In the genomic region with DNA sequence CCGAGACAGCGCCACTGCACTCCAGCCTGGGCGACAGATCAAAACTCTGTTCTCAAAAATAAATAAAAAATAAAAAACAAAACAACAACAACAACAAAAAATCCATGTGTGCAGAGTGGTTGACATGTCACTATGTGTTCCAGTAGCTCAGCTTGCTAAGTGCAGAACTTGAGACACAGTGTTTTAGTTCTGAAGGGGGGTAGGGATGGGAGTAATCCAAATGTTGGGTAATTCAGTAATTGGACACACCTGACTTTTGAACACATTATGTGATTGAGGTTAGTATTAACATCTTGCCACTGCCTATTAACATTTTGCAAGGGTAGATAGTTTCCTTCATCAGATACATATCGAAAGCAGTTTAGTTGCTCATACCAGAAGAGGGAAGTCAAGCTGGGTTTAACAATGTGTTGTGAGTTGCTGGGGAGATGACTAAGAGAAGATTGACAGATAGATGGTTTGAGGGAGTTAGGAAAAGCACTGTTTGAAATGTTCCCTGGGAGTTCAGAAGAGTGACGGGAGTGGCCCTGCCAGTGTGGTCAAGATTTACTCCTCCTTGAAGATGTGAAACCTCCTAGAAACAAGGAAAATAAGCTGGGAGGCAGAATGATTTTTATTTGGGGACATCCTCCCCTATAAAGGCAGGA, we compare ENCODE assay signal across 8 cellular contexts. TPM values are rescaled to one million over a fixed set of nuclear protein-coding genes. Genes with fewer than 3 reads are reported as not detected.
DNase-seq lines count a peak whose midpoint lies in the region; ATAC-seq, FAIRE-seq and TF ChIP-seq lines count a peak whose summit lies in the region.

No MANE protein-coding gene starts in this region.

- H3K4ac ChIP-seq in H1 (replicated peaks; ENCODE audit: insufficient read length, low read depth, low read length): no peak overlapping the region

- peaks cover 3% of the 10 kb centered on the region; the same call in 1 of the 2 replicates for H3K23me2 ChIP-seq in H1 (ENCODE audit: low read depth, low read length)

- H3K27ac Mint-ChIP-seq in naive thymus-derived CD4-positive, alpha-beta T cell: no peak overlapping the region

- peaks cover 0 to 8% (median 0%) of the 10 kb centered on the region in 11 donors for H3K9me3 Mint-ChIP-seq in naive thymus-derived CD4-positive, alpha-beta T cell

- H3K27me3 Mint-ChIP-seq in naive thymus-derived CD4-positive, alpha-beta T cell: no peaks in the 10 kb centered on the region

- H4K20me1 ChIP-seq in OCI-LY3 (ENCODE audit: insufficient read depth, low read length) (no peaks in the 10 kb centered on the region), H1 (replicated peaks in 1 of 2; ENCODE audit: control insufficient read depth in 1 of 2, insufficient read depth in 2 of 2, low read length in 2 of 2) (no peaks in the 10 kb centered on the region)

- no peak overlapping the region for H3K4me3 ChIP-seq in A673 (ENCODE audit: low read depth, low read length, poor library complexity, severe bottlenecking)
- peak overlapping the region; percentile 83 for H3K4me3 ChIP-seq in OCI-LY3 (ENCODE audit: low read length)
- H3K4me3 ChIP-seq in H1 (ENCODE audit: extremely low read depth in 1 of 4, insufficient read depth in 2 of 4, low read depth in 3 of 4, low read length in 4 of 4): peak overlapping the region in 3 of 4 experiments; percentile 42 to 56 (median 42); a peak in 3 of 8 replicates
- H3K4me3 ChIP-seq in naive thymus-derived CD4-positive, alpha-beta T cell (ENCODE audit: low read length): peak overlapping the region; percentile 62

- peak; percentile 13 for FAIRE-seq in H1 (lab: Jason Lieb, UNC)

- no peak for TF ChIP-seq CTCF in A673 (conservative IDR thresholded peaks at IDR 0.05; ENCODE audit: low read depth, low read length)
- TF ChIP-seq CTCF in OCI-LY3 (IDR thresholded peaks at IDR 0.05; ENCODE audit: low read depth, low read length): no peak
- no peak for TF ChIP-seq CTCF in H1 (IDR thresholded peaks at IDR 0.05; ENCODE audit: control extremely low read depth in 1 of 3, insufficient read depth in 1 of 3, low read depth in 1 of 3, low read length in 3 of 3)

- no TSS peak for BruUV-seq in A673 (replicated peaks; lab: Mats Ljungman, UMichigan)

- H3K36me3 Mint-ChIP-seq in naive thymus-derived CD4-positive, alpha-beta T cell: peaks cover 16 to 24% (median 20%) of the 10 kb centered on the region in 5 donors

- TF ChIP-seq EP300 in H1 (IDR thresholded peaks at IDR 0.05; ENCODE audit: borderline replicate concordance in 1 of 2, low read depth in 2 of 2, low read length in 2 of 2): no peak

- peak; percentile 85 for ATAC-seq in GM18499 (IDR thresholded peaks at IDR 0.05; ENCODE audit: insufficient read depth, unreplicated experiment)
- peak; percentile 85 for ATAC-seq in HG02852 (IDR thresholded peaks at IDR 0.05; ENCODE audit: unreplicated experiment)
- ATAC-seq in naive thymus-derived CD4-positive, alpha-beta T cell: peak; percentile 65

- 82% methylated on average over 5 of the region's 5 CpGs; no CpG with 5 or more reads in 1 of the 2 experiments for WGBS in H1 (ENCODE audit: extremely low coverage in 1 of 2, insufficient coverage in 1 of 2, insufficient read length in 1 of 2, insufficient replicate concordance in 2 of 2, low coverage in 1 of 2, low lambda C conversion rate in 2 of 2, missing lambda C conversion rate in 1 of 2), 2 experiments

- H3K79me2 ChIP-seq in OCI-LY3 (ENCODE audit: low read length) (no peaks in the 10 kb centered on the region), H1 (ENCODE audit: control insufficient read depth in 1 of 2, insufficient read depth in 2 of 2, low read length in 2 of 2) (no peaks in the 10 kb centered on the region)

- no peaks in the 10 kb centered on the region for H3K4me1 ChIP-seq in A673 (ENCODE audit: insufficient read depth, low read length, poor library complexity, severe bottlenecking)
- H3K4me1 ChIP-seq in OCI-LY3 (ENCODE audit: low read length): peaks cover 18% of the 10 kb centered on the region
- peaks cover 0 to 7% (median 4%) of the 10 kb centered on the region in 4 experiments; a peak in 3 of 7 replicates for H3K4me1 ChIP-seq in H1 (replicated peaks in 1 of 4; ENCODE audit: control insufficient read depth in 3 of 4, insufficient read depth in 4 of 4, low read length in 3 of 4)
- peaks cover 12 to 16% of the 10 kb centered on the region in 2 donors for H3K4me1 ChIP-seq in naive thymus-derived CD4-positive, alpha-beta T cell (ENCODE audit: control insufficient read depth in 2 of 2, insufficient read depth in 2 of 2, low read length in 2 of 2)

- H3K14ac ChIP-seq in H1 (ENCODE audit: insufficient read length): no peak overlapping the region

- no peak overlapping the region for H4K91ac ChIP-seq in H1 (replicated peaks; ENCODE audit: insufficient read length, low read length)

- intact Hi-C loops in A673 (cut with micrococcal nuclease; ENCODE audit: unreplicated experiment): no loop called here
- intact Hi-C loops in naive thymus-derived CD4-positive, alpha-beta T cell (cut with micrococcal nuclease): loop anchor here (1.0 to 10.0 kb wide), 13 partner anchors 10 to 1978 kb away; a partner anchor contains a TSS

- H3K18ac ChIP-seq in H1 (ENCODE audit: extremely low read depth, low read length): no peak overlapping the region

- H2BK120ac ChIP-seq in H1 (replicated peaks; ENCODE audit: low read depth, low read length): no peak overlapping the region

- H3K4me3 Mint-ChIP-seq in naive thymus-derived CD4-positive, alpha-beta T cell: no peak overlapping the region

- no peak overlapping the region for H4K5ac ChIP-seq in H1 (ENCODE audit: insufficient read length, low read depth, low read length)

- H2AFZ ChIP-seq in OCI-LY3 (ENCODE audit: low read depth, low read length) (peak overlapping the region; percentile 90), H1 (ENCODE audit: low read length) (no peak overlapping the region)

- H3K4me2 ChIP-seq in OCI-LY3 (ENCODE audit: low read length): peak overlapping the region; percentile 97
- H3K4me2 ChIP-seq in H1 (ENCODE audit: insufficient read depth in 1 of 2, low read depth in 2 of 2, low read length in 2 of 2): peak overlapping the region; percentile 79 to 87

- CTCF ChIA-PET in A673 (lab: Charles Lee): no interaction called here
- CTCF ChIA-PET in H1 (lab: Charles Lee; ENCODE audit: partially characterized antibody): interaction anchor here (0.7 to 1.7 kb wide), 7 partner anchors 11 to 709 kb away, joined by 3 to 4 read pairs (median 4); no protein-coding TSS in a partner anchor
- CTCF ChIA-PET in naive thymus-derived CD4-positive, alpha-beta T cell (lab: Charles Lee): no interaction called here

- H3K9ac ChIP-seq in OCI-LY3 (ENCODE audit: low read length) (peak overlapping the region; percentile 62; the same call in 1 of the 2 replicates), H1 (replicated peaks in 1 of 4; ENCODE audit: extremely low read depth in 1 of 4, low read depth in 3 of 4, low read length in 3 of 4) (no peak overlapping the region)

- H2AK5ac ChIP-seq in H1 (ENCODE audit: low read depth, low read length): no peak overlapping the region

- peaks cover 16 to 49% (median 37%) of the 10 kb centered on the region in 7 donors for H3K4me1 Mint-ChIP-seq in naive thymus-derived CD4-positive, alpha-beta T cell

- TF ChIP-seq RAD21 in H1 (IDR thresholded peaks at IDR 0.05 in 1 of 2, conservative IDR thresholded peaks at IDR 0.05 in 1 of 2; ENCODE audit: low read depth in 2 of 2, low read length in 2 of 2): no peak

- no peak overlapping the region for H4K8ac ChIP-seq in H1 (ENCODE audit: extremely low read depth, insufficient read depth, low read length)

- H2BK15ac ChIP-seq in H1 (ENCODE audit: low read length): no peak overlapping the region

- DNase-seq in A673 (ENCODE audit: low spot score): peak; percentile 58
- DNase-seq in H1 (ENCODE audit: low read depth in 1 of 2, low spot score in 2 of 2): no peak
- DNase-seq in naive thymus-derived CD4-positive, alpha-beta T cell: peak in 8 of 9 donors; percentile 7 to 44 (median 29)
- no peak for DNase-seq in NCI-H2196 treated with DMSO at 0.1 percent for 48 hours (lab: John Stamatoyannopoulos, UW; ENCODE audit: unreplicated experiment)
- DNase-seq in stimulated activated CD4-positive, alpha-beta T cell treated with anti-CD3 and anti-CD28 coated beads, Interleukin-12 subunit alpha, Interleukin-12 subunit beta, amount 100 ng/mL, for 4 hours: no peak

- TF ChIP-seq POLR2A in H1 (IDR thresholded peaks at IDR 0.05; ENCODE audit: control extremely low read depth in 1 of 2, low read depth in 2 of 2, low read length in 2 of 2): no peak

- H2BK5ac ChIP-seq in H1 (ENCODE audit: low read depth, low read length): no peak overlapping the region

- H3K36me3 ChIP-seq in A673 (ENCODE audit: insufficient read depth, low read length, poor library complexity, severe bottlenecking): no peaks in the 10 kb centered on the region
- H3K36me3 ChIP-seq in OCI-LY3 (replicated peaks; ENCODE audit: low read depth, low read length): no peaks in the 10 kb centered on the region
- no peaks in the 10 kb centered on the region for H3K36me3 ChIP-seq in H1 (ENCODE audit: control insufficient read depth in 2 of 4, insufficient read depth in 4 of 4, low read length in 3 of 4)
- H3K36me3 ChIP-seq in naive thymus-derived CD4-positive, alpha-beta T cell (ENCODE audit: control insufficient read depth in 2 of 3, insufficient read depth in 3 of 3, low read length in 3 of 3): peaks cover 0 to 11% (median 0%) of the 10 kb centered on the region in 3 experiments

- no peak overlapping the region for H2BK12ac ChIP-seq in H1 (ENCODE audit: low read depth, low read length)

- no peak overlapping the region for H3K23ac ChIP-seq in H1 (ENCODE audit: insufficient read length)

- POLR2A ChIA-PET in A673 (lab: Charles Lee; ENCODE audit: low non-redundant PET) (no interaction called here), H1 (lab: Charles Lee; ENCODE audit: partially characterized antibody) (interaction anchor here (0.7 to 2.1 kb wide), 6 partner anchors 10 to 372 kb away, joined by 3 to 8 read pairs (median 3); no protein-coding TSS in a partner anchor)
- POLR2A ChIA-PET in naive thymus-derived CD4-positive, alpha-beta T cell (lab: Charles Lee): interaction anchor here (0.8 to 2.4 kb wide), 9 partner anchors 9 to 409 kb away, joined by 3 to 9 read pairs (median 3); a partner anchor contains a TSS

- H3K56ac ChIP-seq in H1 (replicated peaks; ENCODE audit: insufficient read length, low read depth, low read length): no peak overlapping the region

- H3K9me3 ChIP-seq in A673 (ENCODE audit: low read depth, low read length, poor library complexity, severe bottlenecking) (no peaks in the 10 kb centered on the region), OCI-LY3 (ENCODE audit: insufficient read depth, low read length) (no peaks in the 10 kb centered on the region), H1 (ENCODE audit: insufficient read depth in 2 of 2, low read depth in 1 of 2, low read length in 1 of 2) (no peaks in the 10 kb centered on the region)
- H3K9me3 ChIP-seq in naive thymus-derived CD4-positive, alpha-beta T cell (ENCODE audit: control insufficient read depth in 2 of 3, low read length in 3 of 3): no peaks in the 10 kb centered on the region

- H2BK20ac ChIP-seq in H1 (ENCODE audit: low read length): no peak overlapping the region

- H3K27ac ChIP-seq in A673 (ENCODE audit: low read depth, low read length, poor library complexity, severe bottlenecking) (no peak overlapping the region), OCI-LY3 (ENCODE audit: low read length) (peak overlapping the region; percentile 19), H1 (ENCODE audit: low read depth, low read length) (no peak overlapping the region)
- H3K27ac ChIP-seq in naive thymus-derived CD4-positive, alpha-beta T cell (ENCODE audit: low read depth, low read length): peak overlapping the region; percentile 78

- H3K79me1 ChIP-seq in H1 (ENCODE audit: low read depth, low read length): no peaks in the 10 kb centered on the region

- no peaks in the 10 kb centered on the region for H3K27me3 ChIP-seq in A673 (replicated peaks; ENCODE audit: insufficient read depth, low read depth, low read length, poor library complexity)
- H3K27me3 ChIP-seq in OCI-LY3 (ENCODE audit: low read depth, low read length): no peaks in the 10 kb centered on the region
- peaks cover 0 to 11% (median 5%) of the 10 kb centered on the region in 4 experiments; a peak in 5 of 7 replicates for H3K27me3 ChIP-seq in H1 (replicated peaks in 1 of 4; ENCODE audit: control insufficient read depth in 3 of 4, extremely low read depth in 1 of 4, insufficient read depth in 3 of 4, low read length in 3 of 4)
- H3K27me3 ChIP-seq in naive thymus-derived CD4-positive, alpha-beta T cell (ENCODE audit: control insufficient read depth in 2 of 2, insufficient read depth in 2 of 2, low read length in 2 of 2): no peaks in the 10 kb centered on the region

RNA-seq across cellular contexts. Expression of a gene that starts 0.9 kb away (rescaled TPM):
- 0.19 and 0.26 TPM in 2 replicates for total RNA-seq in A673 (2021)
- total RNA-seq in H1 (2021; fragmentation: NEBNext Ultra II Directional; extraction: Animal tissue kit (Norgen Biotek cat#: 25700)): 0.61 and 0.86 TPM in 2 replicates
- polyA plus RNA-seq in H1 (2011; rRNA removed): 0.46 and 0.65 TPM in 2 replicates
- polyA plus RNA-seq in H1 (2011; cell fraction: cytosol; rRNA removed): 0.58 TPM
- polyA plus RNA-seq in H1 (2011; cell fraction: nucleus; rRNA removed): 0.36 TPM
- 0.28 to 0.73 TPM (median 0.41 TPM) in 4 replicates for polyA plus RNA-seq in H1 (2012, experiment 1 of 2)
- 0.07 TPM for polyA plus RNA-seq in H1 (2012, experiment 2 of 2)
- polyA plus RNA-seq in H1 (2013, experiment 1 of 2): 0.85 TPM
- polyA plus RNA-seq in H1 (2013, experiment 2 of 2): 0.98 TPM
- 0.73 and 1.2 TPM in 2 replicates for polyA minus RNA-seq in H1 (2011; rRNA and poly(A)+ RNA removed)
- polyA minus RNA-seq in H1 (2011; cell fraction: cytosol; rRNA and poly(A)+ RNA removed): 0.44 TPM
- 2.6 TPM for polyA minus RNA-seq in H1 (2011; cell fraction: nucleus; rRNA and poly(A)+ RNA removed)
- 10 to 100 TPM in 4 of 5 experiments, 1 to 10 TPM in 1; 9.3 to 15.2 (median 13.6) TPM for total RNA-seq in naive thymus-derived CD4-positive, alpha-beta T cell
- polyA plus RNA-seq in naive thymus-derived CD4-positive, alpha-beta T cell: 1 to 10 TPM; 7.6 to 7.9 TPM

RNA-seq across cellular contexts. Expression of a gene that starts 47.2 kb away (rescaled TPM):
- total RNA-seq in A673 (2021): not detected in 2 replicates
- total RNA-seq in H1 (2021; fragmentation: NEBNext Ultra II Directional; extraction: Animal tissue kit (Norgen Biotek cat#: 25700)): not detected in 2 replicates
- not detected in 2 replicates for polyA plus RNA-seq in H1 (2011; rRNA removed)
- polyA plus RNA-seq in H1 (2011; cell fraction: cytosol; rRNA removed): not detected
- polyA plus RNA-seq in H1 (2011; cell fraction: nucleus; rRNA removed): not detected
- not detected in 4 replicates for polyA plus RNA-seq in H1 (2012, experiment 1 of 2)
- not detected for polyA plus RNA-seq in H1 (2012, experiment 2 of 2)
- polyA plus RNA-seq in H1 (2013, experiment 1 of 2): not detected
- not detected for polyA plus RNA-seq in H1 (2013, experiment 2 of 2)
- polyA minus RNA-seq in H1 (2011; rRNA and poly(A)+ RNA removed): not detected in 2 replicates
- polyA minus RNA-seq in H1 (2011; cell fraction: cytosol; rRNA and poly(A)+ RNA removed): not detected
- not detected for polyA minus RNA-seq in H1 (2011; cell fraction: nucleus; rRNA and poly(A)+ RNA removed)
- not detected for total RNA-seq in naive thymus-derived CD4-positive, alpha-beta T cell
- not detected for polyA plus RNA-seq in naive thymus-derived CD4-positive, alpha-beta T cell

Comparison
In these comparisons a context has a peak if more than half of its experiments do, and no peak if none do; other contexts are left out.
1. DNase-seq: peak in A673 (single experiment) and naive thymus-derived CD4-positive, alpha-beta T cell (8 of 9); none in H1 (0 of 2), NCI-H2196 treated with DMSO at 0.1 percent for 48 hours (single experiment) and stimulated activated CD4-positive, alpha-beta T cell treated with anti-CD3 and anti-CD28 coated beads, Interleukin-12 subunit alpha, Interleukin-12 subunit beta, amount 100 ng/mL, for 4 hours (single experiment).
2. H3K27ac ChIP-seq: peak in OCI-LY3 (single experiment) and naive thymus-derived CD4-positive, alpha-beta T cell (single experiment); none in A673 (single experiment) and H1 (single experiment).
3. Peak in every context shown above with its lines, with median percentiles within 50 percentile points of each other: ATAC-seq.